17 cellular contexts compared by ENCODE assay signal in genomic region chr7:95669513-95669912, GRCh38.
DNase-seq lines count a peak whose midpoint lies in the region; ATAC-seq and TF ChIP-seq lines count a peak whose summit lies in the region.
"Had no signal": no experiment of that assay in that cellular context is flagged by ENCODE, and none has a peak within 500 bp of the region (broad histone marks: within the 10 kb centered on the region; RNA-seq: fewer than 3 reads in every experiment).

No MANE protein-coding gene starts in this region.

- no peak overlapping the region for H3K4me3 ChIP-seq in right lobe of liver
- H3K4me3 ChIP-seq: sigmoid colon, transverse colon had no signal

- TF ChIP-seq CTCF in right lobe of liver (IDR thresholded peaks at IDR 0.05) = no peak

- DNase-seq in right lobe of liver = no peak
- no peak for DNase-seq in T-helper 1 cell
- DNase-seq in globus pallidus (ENCODE audit: low spot score) = no peak
- no peak for DNase-seq in RKO (ENCODE audit: low spot score)
- DNase-seq: anterior cingulate cortex; Caco-2; Kasumi-1; NCI-H187 treated with DMSO at 0.1 percent for 48 hours; NCI-H510A; sigmoid colon; SK-N-SH; stimulated activated CD4-positive, alpha-beta T cell treated with anti-CD3 and anti-CD28 coated beads, Interleukin-4, amount 100 ng/mL, for 1 hour; transverse colon had no signal

- ATAC-seq in GM18870 (IDR thresholded peaks at IDR 0.05; ENCODE audit: unreplicated experiment) (peak; percentile 50), GM21529 (IDR thresholded peaks at IDR 0.05; ENCODE audit: unreplicated experiment) (peak; percentile 68), HG03378 (IDR thresholded peaks at IDR 0.05; ENCODE audit: unreplicated experiment) (peak; percentile 82), right lobe of liver (peak; percentile 51 to 80 (median 58)), GM21737 (IDR thresholded peaks at IDR 0.05; ENCODE audit: unreplicated experiment) (no peak)

- H3K9me3 ChIP-seq in right lobe of liver = no peaks in the 10 kb centered on the region
- H3K9me3 ChIP-seq: Caco-2, sigmoid colon, SK-N-SH, transverse colon had no signal

- intact Hi-C loops in right lobe of liver (cut with DNase I) = no loop called here

- 29% methylated on average over 1 of the region's 2 CpGs for WGBS in right lobe of liver (ENCODE audit: insufficient coverage, low coverage, low lambda C conversion rate, missing lambda C conversion rate)

- H3K27ac ChIP-seq in right lobe of liver = no peak overlapping the region
- H3K27ac ChIP-seq: sigmoid colon had no signal

- no peaks in the 10 kb centered on the region for H3K4me1 ChIP-seq in right lobe of liver
- H3K4me1 ChIP-seq: sigmoid colon had no signal

- TF ChIP-seq POLR2A in right lobe of liver (IDR thresholded peaks at IDR 0.05) = no peak

- H3K36me3 ChIP-seq in right lobe of liver = no peaks in the 10 kb centered on the region
- H3K36me3 ChIP-seq: sigmoid colon, transverse colon had no signal

- no peaks in the 10 kb centered on the region for H3K27me3 ChIP-seq in right lobe of liver
- H3K27me3 ChIP-seq: sigmoid colon, transverse colon had no signal
